In the genomic region with DNA sequence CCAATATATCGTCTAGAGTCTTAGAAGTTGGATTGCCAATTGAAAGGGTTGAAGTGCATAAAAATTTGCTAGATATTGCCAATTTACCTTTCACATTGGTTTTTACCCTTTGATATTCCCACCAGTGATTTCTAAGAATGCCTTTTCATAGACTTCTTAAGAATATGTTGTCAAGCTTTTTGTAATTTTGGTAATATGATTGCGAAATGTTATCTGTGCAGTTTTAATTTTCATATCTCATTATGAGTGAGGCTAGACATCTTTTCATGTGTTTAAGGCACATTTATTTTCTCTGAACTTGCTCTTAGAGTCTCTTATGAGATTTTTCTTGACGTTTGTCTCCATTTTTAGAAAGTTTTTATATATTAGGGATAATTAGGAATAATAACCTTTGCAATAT, we compare ENCODE assay signal across 35 cellular contexts.
"Had no signal": no experiment of that assay in that cellular context is flagged by ENCODE, and none has a peak within 500 bp of the region (broad histone marks: within the 10 kb centered on the region; RNA-seq: fewer than 3 reads in every experiment).

No MANE protein-coding gene starts in this region.

- H3K9me3 ChIP-seq: MG63 had no signal

- H3K36me3 ChIP-seq: MG63 had no signal

- DNase-seq: MG63, MM.1S, MV-4-11, NCI-H1048, NCI-H1092, NCI-H1092 treated with DMSO at 0.1 percent for 48 hours, NCI-H1105, NCI-H1105 treated with DMSO at 0.1 percent for 48 hours, NCI-H1417, NCI-H1417 treated with DMSO at 0.1 percent for 48 hours, NCI-H1436, NCI-H1436 treated with DMSO at 0.1 percent for 48 hours, NCI-H146, NCI-H1694, NCI-H1694 treated with DMSO at 0.1 percent for 48 hours, NCI-H187, NCI-H187 treated with DMSO at 0.1 percent for 48 hours, NCI-H1930, NCI-H2029, NCI-H2029 treated with DMSO at 0.1 percent for 48 hours, NCI-H2081, NCI-H2081 treated with DMSO at 0.1 percent for 48 hours, NCI-H2107, NCI-H2171, NCI-H2171 treated with DMSO at 0.1 percent for 48 hours, NCI-H2227 treated with DMSO at 0.1 percent for 48 hours, NCI-H226, NCI-H345, NCI-H446, NCI-H446 treated with DMSO at 0.1 percent for 48 hours, NCI-H510A, NCI-H510A treated with DMSO at 0.1 percent for 48 hours, NCI-H524, NCI-H524 treated with DMSO at 0.1 percent for 48 hours, NCI-H526 had no signal

- H3K27me3 ChIP-seq: MG63 had no signal

- H3K4me3 ChIP-seq: MG63 had no signal
